ENCODE assay signal across 36 cellular contexts in the genomic region with DNA sequence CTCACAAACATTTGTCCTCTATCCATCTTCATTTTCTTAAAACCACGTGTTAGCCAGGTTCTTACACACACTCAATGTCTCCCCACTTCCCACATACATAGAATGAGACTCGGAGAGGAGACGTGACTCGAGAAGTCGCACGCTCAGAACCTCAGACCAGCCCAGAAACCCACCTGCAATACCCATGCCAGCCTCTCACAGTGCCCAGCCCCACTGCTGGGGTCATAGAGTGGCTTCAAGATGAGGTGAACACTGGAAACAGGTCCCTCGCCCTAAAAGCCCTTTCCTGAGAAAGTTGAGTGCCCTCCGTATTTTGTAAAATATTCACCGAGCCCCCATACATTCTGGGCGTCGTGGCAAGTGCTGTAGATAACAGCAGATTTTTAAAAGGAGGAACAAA.
"Had no signal": no experiment of that assay in that cellular context is flagged by ENCODE, and none has a peak within 500 bp of the region (broad histone marks: within the 10 kb centered on the region; RNA-seq: fewer than 3 reads in every experiment).

No MANE protein-coding gene starts in this region.

- DNase-seq: activated CD4-positive, alpha-beta memory T cell treated with anti-CD3 and anti-CD28 coated beads, Interleukin-2, amount 10 ng/mL, durations not matched to agents 7 days and 5 days; activated CD4-positive, alpha-beta T cell treated with anti-CD3 and anti-CD28 coated beads for 1 hour; activated CD4-positive, alpha-beta T cell treated with anti-CD3 and anti-CD28 coated beads for 36 hours; activated CD4-positive, alpha-beta T cell treated with anti-CD3 and anti-CD28 coated beads for 48 hours; activated CD4-positive, alpha-beta T cell treated with anti-CD3 and anti-CD28 coated beads, Interleukin-2, amount 10 ng/mL, durations not matched to agents 7 days and 5 days; activated CD4-positive, alpha-beta T cell treated with anti-CD3 and anti-CD28 coated beads, Interleukin-2, amount 50 U/mL, for 48 hours; activated CD4-positive, CD25-positive, alpha-beta regulatory T cell; activated CD8-positive, alpha-beta memory T cell treated with anti-CD3 and anti-CD28 coated beads, Interleukin-2, amount 50 U/mL, for 48 hours; activated CD8-positive, alpha-beta T cell treated with anti-CD3 and anti-CD28 coated beads, Interleukin-2, amount 10 ng/mL, durations not matched to agents 7 days and 5 days; activated gamma-delta T cell; activated naive CD4-positive, alpha-beta T cell treated with anti-CD3 and anti-CD28 coated beads, Interleukin-2, amount 10 ng/mL, durations not matched to agents 7 days and 5 days; activated naive CD4-positive, alpha-beta T cell treated with Interleukin-2 at 50 U/mL for 16 hours; activated naive CD8-positive, alpha-beta T cell treated with anti-CD3 and anti-CD28 coated beads, Interleukin-2, amount 10 ng/mL, durations not matched to agents 7 days and 5 days; activated naive CD8-positive, alpha-beta T cell treated with anti-CD3 and anti-CD28 coated beads, Interleukin-2, amount 50 U/mL, for 24 hours; activated T-cell treated with anti-CD3 and anti-CD28 coated beads, Interleukin-2, amount 50 U/mL, for 24 hours; activated T-cell treated with anti-CD3 and anti-CD28 coated beads, Interleukin-2, amount 50 U/mL, for 48 hours; amygdala; anterior cingulate cortex; central memory CD4-positive, alpha-beta T cell; SW 1271; T-helper 1 cell; T-helper 2 cell; T-helper 9 cell had no signal

- H3K27me3 Mint-ChIP-seq: activated naive CD4-positive, alpha-beta T cell treated with anti-CD3 and anti-CD28 coated beads, Interleukin-2, amount 50 U/mL, for 24 hours; activated naive CD8-positive, alpha-beta T cell treated with anti-CD3 and anti-CD28 coated beads, Interleukin-2, amount 10 ng/mL, durations not matched to agents 7 days and 5 days had no signal

- H3K27ac ChIP-seq: ascending aorta, cardiac muscle cell, VCaP had no signal

- H3K4me3 Mint-ChIP-seq: activated CD4-positive, alpha-beta memory T cell treated with anti-CD3 and anti-CD28 coated beads, Interleukin-2, amount 10 ng/mL, durations not matched to agents 7 days and 5 days; activated CD4-positive, alpha-beta T cell treated with anti-CD3 and anti-CD28 coated beads for 36 hours; activated CD4-positive, alpha-beta T cell treated with anti-CD3 and anti-CD28 coated beads, Interleukin-2, amount 10 ng/mL, durations not matched to agents 7 days and 5 days; activated CD8-positive, alpha-beta memory T cell treated with anti-CD3 and anti-CD28 coated beads, Interleukin-2, amount 10 ng/mL, durations not matched to agents 7 days and 5 days; activated CD8-positive, alpha-beta T cell treated with anti-CD3 and anti-CD28 coated beads, Interleukin-2, amount 10 ng/mL, durations not matched to agents 7 days and 5 days; activated naive CD4-positive, alpha-beta T cell treated with anti-CD3 and anti-CD28 coated beads, Interleukin-2, amount 10 ng/mL, durations not matched to agents 7 days and 5 days; activated naive CD4-positive, alpha-beta T cell treated with anti-CD3 and anti-CD28 coated beads, Interleukin-2, amount 50 U/mL, for 24 hours; activated naive CD8-positive, alpha-beta T cell; activated naive CD8-positive, alpha-beta T cell treated with anti-CD3 and anti-CD28 coated beads, Interleukin-2, amount 10 ng/mL, durations not matched to agents 7 days and 5 days; activated naive CD8-positive, alpha-beta T cell treated with anti-CD3 and anti-CD28 coated beads, Interleukin-2, amount 50 U/mL, for 24 hours; activated T-cell treated with anti-CD3 and anti-CD28 coated beads, Interleukin-2, amount 50 U/mL, for 24 hours; brain; T-helper 1 cell treated with Interleukin-12 subunit alpha and Interleukin-12 subunit beta and Interleukin-4 antibody, amounts not matched to agents 30 μg/mL and 1 μg/mL, for 36 hours; T-helper 2 cell treated with Interferon-gamma antibody and Interleukin-4, amounts not matched to agents 5 μg/mL and 100 μg/mL, for 36 hours had no signal

- H3K27me3 ChIP-seq: ascending aorta, cardiac muscle cell had no signal

- FAIRE-seq: bronchial epithelial cell, TTC549 had no signal

- H3K4me1 Mint-ChIP-seq: activated CD4-positive, alpha-beta memory T cell treated with anti-CD3 and anti-CD28 coated beads, Interleukin-2, amount 10 ng/mL, durations not matched to agents 7 days and 5 days; activated CD4-positive, alpha-beta T cell treated with anti-CD3 and anti-CD28 coated beads for 36 hours; activated CD4-positive, alpha-beta T cell treated with anti-CD3 and anti-CD28 coated beads, Interleukin-2, amount 10 ng/mL, durations not matched to agents 7 days and 5 days; activated CD8-positive, alpha-beta memory T cell treated with anti-CD3 and anti-CD28 coated beads, Interleukin-2, amount 10 ng/mL, durations not matched to agents 7 days and 5 days; activated naive CD4-positive, alpha-beta T cell treated with anti-CD3 and anti-CD28 coated beads, Interleukin-2, amount 10 ng/mL, durations not matched to agents 7 days and 5 days; activated naive CD4-positive, alpha-beta T cell treated with anti-CD3 and anti-CD28 coated beads, Interleukin-2, amount 50 U/mL, for 24 hours; activated naive CD8-positive, alpha-beta T cell treated with anti-CD3 and anti-CD28 coated beads, Interleukin-2, amount 10 ng/mL, durations not matched to agents 7 days and 5 days; activated naive CD8-positive, alpha-beta T cell treated with anti-CD3 and anti-CD28 coated beads, Interleukin-2, amount 50 U/mL, for 24 hours had no signal

- H3K9me3 Mint-ChIP-seq: activated CD4-positive, alpha-beta memory T cell treated with anti-CD3 and anti-CD28 coated beads, Interleukin-2, amount 10 ng/mL, durations not matched to agents 7 days and 5 days; activated CD4-positive, alpha-beta T cell treated with anti-CD3 and anti-CD28 coated beads, Interleukin-2, amount 10 ng/mL, durations not matched to agents 7 days and 5 days; activated naive CD4-positive, alpha-beta T cell treated with anti-CD3 and anti-CD28 coated beads, Interleukin-2, amount 10 ng/mL, durations not matched to agents 7 days and 5 days; activated naive CD4-positive, alpha-beta T cell treated with anti-CD3 and anti-CD28 coated beads, Interleukin-2, amount 50 U/mL, for 24 hours; activated naive CD8-positive, alpha-beta T cell treated with anti-CD3 and anti-CD28 coated beads, Interleukin-2, amount 10 ng/mL, durations not matched to agents 7 days and 5 days; activated naive CD8-positive, alpha-beta T cell treated with anti-CD3 and anti-CD28 coated beads, Interleukin-2, amount 50 U/mL, for 24 hours; activated T-cell treated with anti-CD3 and anti-CD28 coated beads, Interleukin-2, amount 50 U/mL, for 24 hours; activated T-helper 2 cell treated with anti-CD3 and anti-CD28 coated beads, Interferon-gamma antibody, Interleukin-2, Interleukin-4, amounts not matched to agents 10 μg/mL and 5 μg/mL and 100 μg/mL, durations not matched to agents 14 hours and 24 hours and 36 hours; T-helper 1 cell treated with Interleukin-12 subunit alpha and Interleukin-12 subunit beta and Interleukin-4 antibody, amounts not matched to agents 30 μg/mL and 1 μg/mL, for 36 hours; T-helper 2 cell treated with Interferon-gamma antibody and Interleukin-4, amounts not matched to agents 5 μg/mL and 100 μg/mL, for 36 hours had no signal

- H3K27ac Mint-ChIP-seq: activated CD4-positive, alpha-beta memory T cell treated with anti-CD3 and anti-CD28 coated beads, Interleukin-2, amount 10 ng/mL, durations not matched to agents 7 days and 5 days; activated CD4-positive, alpha-beta T cell treated with anti-CD3 and anti-CD28 coated beads for 36 hours; activated CD4-positive, alpha-beta T cell treated with anti-CD3 and anti-CD28 coated beads, Interleukin-2, amount 10 ng/mL, durations not matched to agents 7 days and 5 days; activated CD8-positive, alpha-beta memory T cell treated with anti-CD3 and anti-CD28 coated beads, Interleukin-2, amount 10 ng/mL, durations not matched to agents 7 days and 5 days; activated CD8-positive, alpha-beta T cell treated with anti-CD3 and anti-CD28 coated beads, Interleukin-2, amount 10 ng/mL, durations not matched to agents 7 days and 5 days; activated naive CD4-positive, alpha-beta T cell treated with anti-CD3 and anti-CD28 coated beads, Interleukin-2, amount 10 ng/mL, durations not matched to agents 7 days and 5 days; activated naive CD4-positive, alpha-beta T cell treated with anti-CD3 and anti-CD28 coated beads, Interleukin-2, amount 50 U/mL, for 24 hours; activated naive CD8-positive, alpha-beta T cell; activated naive CD8-positive, alpha-beta T cell treated with anti-CD3 and anti-CD28 coated beads, Interleukin-2, amount 10 ng/mL, durations not matched to agents 7 days and 5 days; activated naive CD8-positive, alpha-beta T cell treated with anti-CD3 and anti-CD28 coated beads, Interleukin-2, amount 50 U/mL, for 24 hours; activated T-cell treated with anti-CD3 and anti-CD28 coated beads, Interleukin-2, amount 50 U/mL, for 24 hours; activated T-helper 2 cell treated with anti-CD3 and anti-CD28 coated beads, Interferon-gamma antibody, Interleukin-2, Interleukin-4, amounts not matched to agents 10 μg/mL and 5 μg/mL and 100 μg/mL, durations not matched to agents 14 hours and 24 hours and 36 hours; T-helper 1 cell treated with Interleukin-12 subunit alpha and Interleukin-12 subunit beta and Interleukin-4 antibody, amounts not matched to agents 30 μg/mL and 1 μg/mL, for 36 hours; T-helper 2 cell treated with Interferon-gamma antibody and Interleukin-4, amounts not matched to agents 5 μg/mL and 100 μg/mL, for 36 hours had no signal

- H3K9me3 ChIP-seq: ascending aorta had no signal

- ATAC-seq: activated CD4-positive, alpha-beta T cell treated with anti-CD3 and anti-CD28 coated beads for 36 hours; activated CD4-positive, CD25-positive, alpha-beta regulatory T cell treated with anti-CD3 and anti-CD28 coated beads, Interleukin-2, amount 50 U/mL, for 24 hours; activated CD8-positive, alpha-beta memory T cell treated with anti-CD3 and anti-CD28 coated beads, Interleukin-2, amount 10 ng/mL, durations not matched to agents 7 days and 5 days; activated CD8-positive, alpha-beta T cell treated with anti-CD3 and anti-CD28 coated beads, Interleukin-2, amount 10 ng/mL, durations not matched to agents 7 days and 5 days; activated naive CD8-positive, alpha-beta T cell treated with anti-CD3 and anti-CD28 coated beads, Interleukin-2, amount 50 U/mL, for 24 hours had no signal

- H3K36me3 ChIP-seq: ascending aorta, cardiac muscle cell had no signal

- H3K4me3 ChIP-seq: ascending aorta, cardiac muscle cell had no signal

- H3K4me1 ChIP-seq: ascending aorta had no signal

- H3K36me3 Mint-ChIP-seq: activated CD8-positive, alpha-beta memory T cell treated with anti-CD3 and anti-CD28 coated beads, Interleukin-2, amount 10 ng/mL, durations not matched to agents 7 days and 5 days; activated naive CD4-positive, alpha-beta T cell treated with anti-CD3 and anti-CD28 coated beads, Interleukin-2, amount 10 ng/mL, durations not matched to agents 7 days and 5 days; activated naive CD4-positive, alpha-beta T cell treated with anti-CD3 and anti-CD28 coated beads, Interleukin-2, amount 50 U/mL, for 24 hours; activated naive CD8-positive, alpha-beta T cell; activated naive CD8-positive, alpha-beta T cell treated with anti-CD3 and anti-CD28 coated beads, Interleukin-2, amount 10 ng/mL, durations not matched to agents 7 days and 5 days; brain had no signal
